Comparison of ENCODE assay signal across 1 cellular context in the genomic region with DNA sequence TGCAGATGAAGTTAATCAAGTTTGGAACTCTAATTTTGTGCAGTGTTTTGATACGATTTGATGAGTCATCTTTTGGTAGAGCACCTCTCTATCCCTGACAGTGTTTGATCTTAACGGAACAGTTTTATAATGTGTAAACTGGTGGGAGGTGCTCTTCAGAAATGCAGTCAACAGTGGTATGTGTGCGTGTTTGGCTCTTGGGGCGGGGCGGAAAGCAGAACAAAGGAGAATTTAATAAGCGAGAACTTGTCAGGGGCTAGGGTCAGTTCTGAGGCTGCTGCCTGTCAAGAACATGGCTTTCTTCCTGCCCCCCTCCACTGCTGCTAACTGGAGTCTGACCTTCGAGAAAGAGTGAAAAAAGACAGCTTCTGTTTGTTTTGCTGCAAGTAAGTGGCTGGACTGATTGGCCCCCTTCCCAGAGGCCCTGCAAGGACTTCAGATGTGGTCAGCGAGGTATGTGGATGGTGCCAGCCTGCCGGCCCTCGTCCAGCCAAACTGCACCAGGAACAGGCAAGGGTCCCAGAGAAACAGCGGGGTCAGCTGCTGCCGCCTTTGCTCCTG.
A peak's percentile ranks its signal among the peaks of the same experiment; 100 is the strongest.
TF ChIP-seq lines count a peak whose summit lies in the region.

No MANE protein-coding gene starts in this region.

TF ChIP-seq in HepG2, 621 proteins besides CTCF, POLR2A, EP300 and RAD21 (continued from another document and continues in another):
- peak; percentile 76; the same call in 1 of the 2 replicates for TF ChIP-seq ZNF746 (CRISPR knock-in tag; IDR thresholded peaks at IDR 0.05)
- TF ChIP-seq ZNF687 (CRISPR knock-in tag; IDR thresholded peaks at IDR 0.05) = peak; percentile 74
- TF ChIP-seq, protein P1, sequence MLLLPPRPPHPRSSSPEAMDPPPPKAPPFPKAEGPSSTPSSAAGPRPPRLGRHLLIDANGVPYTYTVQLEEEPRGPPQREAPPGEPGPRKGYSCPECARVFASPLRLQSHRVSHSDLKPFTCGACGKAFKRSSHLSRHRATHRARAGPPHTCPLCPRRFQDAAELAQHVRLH (CRISPR knock-in tag; IDR thresholded peaks at IDR 0.05; ENCODE audit: borderline replicate concordance, low read depth) = peak; percentile 69; the same call in 1 of the 2 replicates
- TF ChIP-seq ZMAT3 (CRISPR knock-in tag; conservative IDR thresholded peaks at IDR 0.05) = 0 out of 2 replicates have a peak, but pooled peaks have one; percentile 9
- no peak for TF ChIP-seq FOXA1 (IDR thresholded peaks at IDR 0.05)
- peak; percentile 70 for TF ChIP-seq FOXA1 (CRISPR knock-in tag; IDR thresholded peaks at IDR 0.05)
- TF ChIP-seq NFE2L2 (IDR thresholded peaks at IDR 0.05; ENCODE audit: low read length) = peak; percentile 94
- TF ChIP-seq, protein P2, sequence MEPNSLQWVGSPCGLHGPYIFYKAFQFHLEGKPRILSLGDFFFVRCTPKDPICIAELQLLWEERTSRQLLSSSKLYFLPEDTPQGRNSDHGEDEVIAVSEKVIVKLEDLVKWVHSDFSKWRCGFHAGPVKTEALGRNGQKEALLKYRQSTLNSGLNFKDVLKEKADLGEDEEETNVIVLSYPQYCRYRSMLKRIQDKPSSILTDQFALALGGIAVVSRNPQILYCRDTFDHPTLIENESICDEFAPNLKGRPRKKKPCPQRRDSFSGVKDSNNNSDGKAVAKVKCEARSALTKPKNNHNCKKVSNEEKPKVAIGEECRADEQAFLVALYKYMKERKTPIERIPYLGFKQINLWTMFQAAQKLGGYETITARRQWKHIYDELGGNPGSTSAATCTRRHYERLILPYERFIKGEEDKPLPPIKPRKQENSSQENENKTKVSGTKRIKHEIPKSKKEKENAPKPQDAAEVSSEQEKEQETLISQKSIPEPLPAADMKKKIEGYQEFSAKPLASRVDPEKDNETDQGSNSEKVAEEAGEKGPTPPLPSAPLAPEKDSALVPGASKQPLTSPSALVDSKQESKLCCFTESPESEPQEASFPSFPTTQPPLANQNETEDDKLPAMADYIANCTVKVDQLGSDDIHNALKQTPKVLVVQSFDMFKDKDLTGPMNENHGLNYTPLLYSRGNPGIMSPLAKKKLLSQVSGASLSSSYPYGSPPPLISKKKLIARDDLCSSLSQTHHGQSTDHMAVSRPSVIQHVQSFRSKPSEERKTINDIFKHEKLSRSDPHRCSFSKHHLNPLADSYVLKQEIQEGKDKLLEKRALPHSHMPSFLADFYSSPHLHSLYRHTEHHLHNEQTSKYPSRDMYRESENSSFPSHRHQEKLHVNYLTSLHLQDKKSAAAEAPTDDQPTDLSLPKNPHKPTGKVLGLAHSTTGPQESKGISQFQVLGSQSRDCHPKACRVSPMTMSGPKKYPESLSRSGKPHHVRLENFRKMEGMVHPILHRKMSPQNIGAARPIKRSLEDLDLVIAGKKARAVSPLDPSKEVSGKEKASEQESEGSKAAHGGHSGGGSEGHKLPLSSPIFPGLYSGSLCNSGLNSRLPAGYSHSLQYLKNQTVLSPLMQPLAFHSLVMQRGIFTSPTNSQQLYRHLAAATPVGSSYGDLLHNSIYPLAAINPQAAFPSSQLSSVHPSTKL (CRISPR knock-in tag; IDR thresholded peaks at IDR 0.05) = peak; percentile 84
- 0 out of 2 replicates have a peak, but pooled peaks have one; percentile 8 for TF ChIP-seq THAP11 (CRISPR knock-in tag; IDR thresholded peaks at IDR 0.05)
- TF ChIP-seq CHD2 (IDR thresholded peaks at IDR 0.05; ENCODE audit: low read depth, low read length) = no peak
- peak; percentile 69; the same call in 1 of the 2 replicates for TF ChIP-seq CBX5 (CRISPR knock-in tag; IDR thresholded peaks at IDR 0.05; ENCODE audit: borderline replicate concordance)
- TF ChIP-seq AHR (CRISPR knock-in tag; IDR thresholded peaks at IDR 0.05) = 0 out of 2 replicates have a peak, but pooled peaks have one; percentile 37
- TF ChIP-seq, protein P3, sequence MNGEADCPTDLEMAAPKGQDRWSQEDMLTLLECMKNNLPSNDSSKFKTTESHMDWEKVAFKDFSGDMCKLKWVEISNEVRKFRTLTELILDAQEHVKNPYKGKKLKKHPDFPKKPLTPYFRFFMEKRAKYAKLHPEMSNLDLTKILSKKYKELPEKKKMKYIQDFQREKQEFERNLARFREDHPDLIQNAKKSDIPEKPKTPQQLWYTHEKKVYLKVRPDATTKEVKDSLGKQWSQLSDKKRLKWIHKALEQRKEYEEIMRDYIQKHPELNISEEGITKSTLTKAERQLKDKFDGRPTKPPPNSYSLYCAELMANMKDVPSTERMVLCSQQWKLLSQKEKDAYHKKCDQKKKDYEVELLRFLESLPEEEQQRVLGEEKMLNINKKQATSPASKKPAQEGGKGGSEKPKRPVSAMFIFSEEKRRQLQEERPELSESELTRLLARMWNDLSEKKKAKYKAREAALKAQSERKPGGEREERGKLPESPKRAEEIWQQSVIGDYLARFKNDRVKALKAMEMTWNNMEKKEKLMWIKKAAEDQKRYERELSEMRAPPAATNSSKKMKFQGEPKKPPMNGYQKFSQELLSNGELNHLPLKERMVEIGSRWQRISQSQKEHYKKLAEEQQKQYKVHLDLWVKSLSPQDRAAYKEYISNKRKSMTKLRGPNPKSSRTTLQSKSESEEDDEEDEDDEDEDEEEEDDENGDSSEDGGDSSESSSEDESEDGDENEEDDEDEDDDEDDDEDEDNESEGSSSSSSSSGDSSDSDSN (CRISPR knock-in tag; IDR thresholded peaks at IDR 0.05) = no peak
- peak; percentile 78 for TF ChIP-seq TCF7L2 (IDR thresholded peaks at IDR 0.05; ENCODE audit: low read depth, low read length)
- 0 out of 2 replicates have a peak, but pooled peaks have one; percentile 45 for TF ChIP-seq ZC3H13 (CRISPR knock-in tag; IDR thresholded peaks at IDR 0.05)
- 0 out of 2 replicates have a peak, but pooled peaks have one; percentile 38 for TF ChIP-seq ZNF878 (CRISPR knock-in tag; IDR thresholded peaks at IDR 0.05)
- peak; percentile 24 for TF ChIP-seq KDM6A (CRISPR knock-in tag; IDR thresholded peaks at IDR 0.05; ENCODE audit: low read depth)
- TF ChIP-seq IRF9 (CRISPR knock-in tag; IDR thresholded peaks at IDR 0.05; ENCODE audit: borderline replicate concordance) = no peak
- no peak for TF ChIP-seq PRPF4 (IDR thresholded peaks at IDR 0.05; ENCODE audit: low read depth, low read length, poor library complexity, severe bottlenecking)
- peak; percentile 71 for TF ChIP-seq BCL6 (CRISPR knock-in tag; IDR thresholded peaks at IDR 0.05)
- TF ChIP-seq NR2F2 (IDR thresholded peaks at IDR 0.05; ENCODE audit: borderline replicate concordance, low read depth) = peak; percentile 60; the same call in 1 of the 2 replicates
- peak; percentile 44 for TF ChIP-seq ZNF574 (CRISPR knock-in tag; IDR thresholded peaks at IDR 0.05)
- TF ChIP-seq FOSL2 (CRISPR knock-in tag; IDR thresholded peaks at IDR 0.05) = peak; percentile 61
- TF ChIP-seq ZNF569 (CRISPR knock-in tag; IDR thresholded peaks at IDR 0.05; ENCODE audit: borderline replicate concordance) = no peak
- TF ChIP-seq ZNF605 (CRISPR knock-in tag; IDR thresholded peaks at IDR 0.05) = peak; percentile 78; the same call in 1 of the 2 replicates
- no peak for TF ChIP-seq CREB1 (IDR thresholded peaks at IDR 0.05)
- peak; percentile 67 for TF ChIP-seq CREB1 (CRISPR knock-in tag; IDR thresholded peaks at IDR 0.05)
- TF ChIP-seq, protein P4, sequence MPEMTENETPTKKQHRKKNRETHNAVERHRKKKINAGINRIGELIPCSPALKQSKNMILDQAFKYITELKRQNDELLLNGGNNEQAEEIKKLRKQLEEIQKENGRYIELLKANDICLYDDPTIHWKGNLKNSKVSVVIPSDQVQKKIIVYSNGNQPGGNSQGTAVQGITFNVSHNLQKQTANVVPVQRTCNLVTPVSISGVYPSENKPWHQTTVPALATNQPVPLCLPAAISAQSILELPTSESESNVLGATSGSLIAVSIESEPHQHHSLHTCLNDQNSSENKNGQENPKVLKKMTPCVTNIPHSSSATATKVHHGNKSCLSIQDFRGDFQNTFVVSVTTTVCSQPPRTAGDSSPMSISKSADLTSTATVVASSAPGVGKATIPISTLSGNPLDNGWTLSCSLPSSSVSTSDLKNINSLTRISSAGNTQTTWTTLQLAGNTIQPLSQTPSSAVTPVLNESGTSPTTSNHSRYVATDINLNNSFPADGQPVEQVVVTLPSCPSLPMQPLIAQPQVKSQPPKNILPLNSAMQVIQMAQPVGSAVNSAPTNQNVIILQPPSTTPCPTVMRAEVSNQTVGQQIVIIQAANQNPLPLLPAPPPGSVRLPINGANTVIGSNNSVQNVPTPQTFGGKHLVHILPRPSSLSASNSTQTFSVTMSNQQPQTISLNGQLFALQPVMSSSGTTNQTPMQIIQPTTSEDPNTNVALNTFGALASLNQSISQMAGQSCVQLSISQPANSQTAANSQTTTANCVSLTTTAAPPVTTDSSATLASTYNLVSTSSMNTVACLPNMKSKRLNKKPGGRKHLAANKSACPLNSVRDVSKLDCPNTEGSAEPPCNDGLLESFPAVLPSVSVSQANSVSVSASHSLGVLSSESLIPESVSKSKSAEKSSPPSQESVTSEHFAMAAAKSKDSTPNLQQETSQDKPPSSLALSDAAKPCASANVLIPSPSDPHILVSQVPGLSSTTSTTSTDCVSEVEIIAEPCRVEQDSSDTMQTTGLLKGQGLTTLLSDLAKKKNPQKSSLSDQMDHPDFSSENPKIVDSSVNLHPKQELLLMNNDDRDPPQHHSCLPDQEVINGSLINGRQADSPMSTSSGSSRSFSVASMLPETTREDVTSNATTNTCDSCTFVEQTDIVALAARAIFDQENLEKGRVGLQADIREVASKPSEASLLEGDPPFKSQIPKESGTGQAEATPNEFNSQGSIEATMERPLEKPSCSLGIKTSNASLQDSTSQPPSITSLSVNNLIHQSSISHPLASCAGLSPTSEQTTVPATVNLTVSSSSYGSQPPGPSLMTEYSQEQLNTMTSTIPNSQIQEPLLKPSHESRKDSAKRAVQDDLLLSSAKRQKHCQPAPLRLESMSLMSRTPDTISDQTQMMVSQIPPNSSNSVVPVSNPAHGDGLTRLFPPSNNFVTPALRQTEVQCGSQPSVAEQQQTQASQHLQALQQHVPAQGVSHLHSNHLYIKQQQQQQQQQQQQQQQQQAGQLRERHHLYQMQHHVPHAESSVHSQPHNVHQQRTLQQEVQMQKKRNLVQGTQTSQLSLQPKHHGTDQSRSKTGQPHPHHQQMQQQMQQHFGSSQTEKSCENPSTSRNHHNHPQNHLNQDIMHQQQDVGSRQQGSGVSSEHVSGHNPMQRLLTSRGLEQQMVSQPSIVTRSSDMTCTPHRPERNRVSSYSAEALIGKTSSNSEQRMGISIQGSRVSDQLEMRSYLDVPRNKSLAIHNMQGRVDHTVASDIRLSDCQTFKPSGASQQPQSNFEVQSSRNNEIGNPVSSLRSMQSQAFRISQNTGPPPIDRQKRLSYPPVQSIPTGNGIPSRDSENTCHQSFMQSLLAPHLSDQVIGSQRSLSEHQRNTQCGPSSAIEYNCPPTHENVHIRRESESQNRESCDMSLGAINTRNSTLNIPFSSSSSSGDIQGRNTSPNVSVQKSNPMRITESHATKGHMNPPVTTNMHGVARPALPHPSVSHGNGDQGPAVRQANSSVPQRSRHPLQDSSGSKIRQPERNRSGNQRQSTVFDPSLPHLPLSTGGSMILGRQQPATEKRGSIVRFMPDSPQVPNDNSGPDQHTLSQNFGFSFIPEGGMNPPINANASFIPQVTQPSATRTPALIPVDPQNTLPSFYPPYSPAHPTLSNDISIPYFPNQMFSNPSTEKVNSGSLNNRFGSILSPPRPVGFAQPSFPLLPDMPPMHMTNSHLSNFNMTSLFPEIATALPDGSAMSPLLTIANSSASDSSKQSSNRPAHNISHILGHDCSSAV (CRISPR knock-in tag; IDR thresholded peaks at IDR 0.05; ENCODE audit: borderline replicate concordance) = no peak
- no peak for TF ChIP-seq RBM22 (optimal IDR thresholded peaks at IDR 0.05; ENCODE audit: low read length)
- peak; percentile 89 for TF ChIP-seq RXRA (CRISPR knock-in tag; IDR thresholded peaks at IDR 0.05)
- peak; percentile 92 for TF ChIP-seq ISL2 (CRISPR knock-in tag; IDR thresholded peaks at IDR 0.05)
